13 cellular contexts compared by ENCODE assay signal in the genomic region with DNA sequence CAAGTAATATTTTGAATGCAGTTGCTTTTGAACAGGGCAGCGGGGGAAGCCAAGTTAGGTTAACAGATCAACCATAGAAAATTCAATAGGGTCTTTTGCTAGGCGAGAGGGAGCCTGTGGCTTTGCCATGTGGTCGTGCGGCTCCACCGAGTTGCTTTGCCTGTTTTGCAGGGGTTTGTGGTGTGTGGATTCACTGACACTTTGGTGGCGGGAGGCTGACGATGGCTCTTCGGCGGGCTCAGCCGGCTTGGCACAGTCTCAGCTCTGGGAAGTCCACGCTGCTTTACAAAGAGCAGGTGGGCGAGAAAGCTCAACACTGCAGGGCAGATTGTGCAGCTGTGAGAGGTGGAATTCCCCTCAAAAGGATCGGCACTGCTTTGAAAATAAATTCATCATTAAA.
DNase-seq lines count a peak whose midpoint lies in the region; ATAC-seq, FAIRE-seq and TF ChIP-seq lines count a peak whose summit lies in the region.
"Had no signal": no experiment of that assay in that cellular context is flagged by ENCODE, and none has a peak within 500 bp of the region (broad histone marks: within the 10 kb centered on the region; RNA-seq: fewer than 3 reads in every experiment).

No MANE protein-coding gene starts in this region.

- 67 to 77% (median 71%) methylated on average over 13 of the region's 13 CpGs for WGBS in heart left ventricle, 4 donors

- no peaks in the 10 kb centered on the region for H3F3A ChIP-seq in GM23338 (replicated peaks; ENCODE audit: low read depth)

- H2AFZ ChIP-seq in GM23338, result peak overlapping the region; percentile 94; the same call in 1 of the 2 replicates

- H3K9me2 ChIP-seq in GM23338 (ENCODE audit: insufficient read depth), result no peaks in the 10 kb centered on the region

- H3K27me3 Mint-ChIP-seq in GM23338 (ENCODE audit: insufficient read depth, low read depth, poor library complexity) (no peaks in the 10 kb centered on the region), T-helper 17 cell (peaks cover 13% of the 10 kb centered on the region)
- H3K27me3 Mint-ChIP-seq in activated naive CD8-positive, alpha-beta T cell treated with anti-CD3 and anti-CD28 coated beads for 36 hours, result peaks cover 10% of the 10 kb centered on the region

- no peaks in the 10 kb centered on the region for H4K20me1 ChIP-seq in GM23338 (replicated peaks; ENCODE audit: insufficient read depth)
- H4K20me1 ChIP-seq: BLaER1 had no signal

- TF ChIP-seq POLR2A in GM12891 (IDR thresholded peaks at IDR 0.05; ENCODE audit: low read depth, low read length) (no peak), heart left ventricle (IDR thresholded peaks at IDR 0.05) (no peak)

- H3K36me3 Mint-ChIP-seq in GM23338 (ENCODE audit: low read depth) (no peaks in the 10 kb centered on the region), T-helper 17 cell (ENCODE audit: low read depth) (no peaks in the 10 kb centered on the region)
- no peaks in the 10 kb centered on the region for H3K36me3 Mint-ChIP-seq in activated naive CD8-positive, alpha-beta T cell treated with anti-CD3 and anti-CD28 coated beads for 36 hours

- no peaks in the 10 kb centered on the region for H3K9me3 ChIP-seq in T-helper 17 cell (ENCODE audit: control insufficient read depth, low read length, poor library complexity, severe bottlenecking)
- no peaks in the 10 kb centered on the region for H3K9me3 ChIP-seq in heart left ventricle
- H3K9me3 ChIP-seq: BLaER1, sigmoid colon had no signal

- H3K4me1 ChIP-seq in GM23338 (ENCODE audit: insufficient read depth) (peaks cover 4% of the 10 kb centered on the region; the same call in 1 of the 2 replicates), heart left ventricle (no peaks in the 10 kb centered on the region)
- H3K4me1 ChIP-seq: sigmoid colon had no signal

- no peaks in the 10 kb centered on the region for H3K79me2 ChIP-seq in GM23338 (replicated peaks; ENCODE audit: insufficient read depth)

- H3K4me1 Mint-ChIP-seq in GM23338 (peaks cover 11% of the 10 kb centered on the region), T-helper 17 cell (peaks cover 19% of the 10 kb centered on the region)
- peaks cover 43% of the 10 kb centered on the region for H3K4me1 Mint-ChIP-seq in activated naive CD8-positive, alpha-beta T cell treated with anti-CD3 and anti-CD28 coated beads for 36 hours

- ATAC-seq in GM23338, result peak; percentile 68
- ATAC-seq in T-helper 17 cell, result peak; percentile 32
- no peak for ATAC-seq in heart left ventricle
- no peak for ATAC-seq in GM21381 (IDR thresholded peaks at IDR 0.05; ENCODE audit: unreplicated experiment)

- no peak overlapping the region for H3K4me2 ChIP-seq in GM23338
- H3K4me2 ChIP-seq: BLaER1 had no signal

- H3K36me3 ChIP-seq in GM23338 (ENCODE audit: insufficient read depth), result no peaks in the 10 kb centered on the region
- H3K36me3 ChIP-seq in heart left ventricle, result no peaks in the 10 kb centered on the region
- H3K36me3 ChIP-seq: BLaER1, sigmoid colon had no signal

- no peak for TF ChIP-seq CTCF in GM23338 (conservative IDR thresholded peaks at IDR 0.05; ENCODE audit: low read depth in 2 of 2)
- TF ChIP-seq CTCF in heart left ventricle (IDR thresholded peaks at IDR 0.05), result no peak

- no peak for FAIRE-seq in GM12891 (lab: Jason Lieb, UNC)
- FAIRE-seq: GM19239 had no signal

- no peak overlapping the region for H3K4me3 ChIP-seq in GM23338
- no peak overlapping the region for H3K4me3 ChIP-seq in heart left ventricle
- H3K4me3 ChIP-seq: BLaER1, sigmoid colon had no signal

- H3K9me3 Mint-ChIP-seq in GM23338, result no peaks in the 10 kb centered on the region
- H3K9me3 Mint-ChIP-seq in activated naive CD8-positive, alpha-beta T cell treated with anti-CD3 and anti-CD28 coated beads for 36 hours, result no peaks in the 10 kb centered on the region

- no peaks in the 10 kb centered on the region for H3K27me3 ChIP-seq in GM23338 (ENCODE audit: insufficient read depth)
- H3K27me3 ChIP-seq in heart left ventricle, result peaks cover 0 to 20% (median 0%) of the 10 kb centered on the region in 9 donors
- H3K27me3 ChIP-seq: BLaER1, sigmoid colon had no signal

- H3K27ac Mint-ChIP-seq in GM23338, result no peak overlapping the region
- no peak overlapping the region for H3K27ac Mint-ChIP-seq in T-helper 17 cell
- peak overlapping the region; percentile 77 for H3K27ac Mint-ChIP-seq in activated naive CD8-positive, alpha-beta T cell treated with anti-CD3 and anti-CD28 coated beads for 36 hours

- H3K27ac ChIP-seq in GM23338 (ENCODE audit: low read depth), result no peak overlapping the region
- no peak overlapping the region for H3K27ac ChIP-seq in heart left ventricle
- H3K27ac ChIP-seq: BLaER1, sigmoid colon had no signal

- intact Hi-C loops in heart left ventricle (cut with DNase I), result no loop called here

- DNase-seq in GM23338 (ENCODE audit: low spot score) (no peak), T-helper 17 cell (no peak), GM12891 (ENCODE audit: insufficient read length, low spot score) (no peak), iPS-NIHi7 (ENCODE audit: extremely low spot score) (no peak), heart left ventricle (no peak)
- peak; percentile 70 for DNase-seq in activated naive CD8-positive, alpha-beta T cell treated with anti-CD3 and anti-CD28 coated beads for 36 hours
- peak; percentile 46 for DNase-seq in stimulated activated CD4-positive, alpha-beta T cell treated with anti-CD3 and anti-CD28 coated beads, Interleukin-15, amount 100 ng/mL, for 24 hours
- DNase-seq: mesenchymal stem cell; NK-92 treated with Interleukin-12 subunit alpha and Interleukin-12 subunit beta, amount 100 ng/mL, for 24 hours; sigmoid colon had no signal

- no peak overlapping the region for H3K4me3 Mint-ChIP-seq in GM23338
- H3K4me3 Mint-ChIP-seq in T-helper 17 cell, result no peak overlapping the region
- peak overlapping the region; percentile 72 for H3K4me3 Mint-ChIP-seq in activated naive CD8-positive, alpha-beta T cell treated with anti-CD3 and anti-CD28 coated beads for 36 hours

TF ChIP-seq in GM23338, 12 proteins besides CTCF, POLR2A, EP300 and RAD21 (continues in another document):
- TF ChIP-seq, protein P1, sequence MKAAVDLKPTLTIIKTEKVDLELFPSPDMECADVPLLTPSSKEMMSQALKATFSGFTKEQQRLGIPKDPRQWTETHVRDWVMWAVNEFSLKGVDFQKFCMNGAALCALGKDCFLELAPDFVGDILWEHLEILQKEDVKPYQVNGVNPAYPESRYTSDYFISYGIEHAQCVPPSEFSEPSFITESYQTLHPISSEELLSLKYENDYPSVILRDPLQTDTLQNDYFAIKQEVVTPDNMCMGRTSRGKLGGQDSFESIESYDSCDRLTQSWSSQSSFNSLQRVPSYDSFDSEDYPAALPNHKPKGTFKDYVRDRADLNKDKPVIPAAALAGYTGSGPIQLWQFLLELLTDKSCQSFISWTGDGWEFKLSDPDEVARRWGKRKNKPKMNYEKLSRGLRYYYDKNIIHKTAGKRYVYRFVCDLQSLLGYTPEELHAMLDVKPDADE (IDR thresholded peaks at IDR 0.05), result no peak
- TF ChIP-seq CREB1 (CRISPR knock-in tag; IDR thresholded peaks at IDR 0.05; ENCODE audit: low read depth), result no peak
- no peak for TF ChIP-seq STAT1 (IDR thresholded peaks at IDR 0.05; ENCODE audit: unreplicated experiment)
- TF ChIP-seq ZNF114 (CRISPR knock-in tag; IDR thresholded peaks at IDR 0.05), result no peak
- TF ChIP-seq EZH2phosphoT487 (IDR thresholded peaks at IDR 0.05; ENCODE audit: unreplicated experiment), result no peak

TF ChIP-seq in GM12891, 5 proteins besides CTCF, POLR2A, EP300 and RAD21:
- TF ChIP-seq POLR2AphosphoS5 (IDR thresholded peaks at IDR 0.05; ENCODE audit: low read depth, low read length) (no peak), PAX5 (IDR thresholded peaks at IDR 0.05; ENCODE audit: insufficient read depth, low read length, severe bottlenecking) (no peak), POU2F2 (IDR thresholded peaks at IDR 0.05; ENCODE audit: low read depth, low read length) (no peak), TAF1 (IDR thresholded peaks at IDR 0.05; ENCODE audit: low read depth, low read length) (no peak), SPI1 (IDR thresholded peaks at IDR 0.05; ENCODE audit: low read depth, low read length) (no peak)
TF ChIP-seq in GM12891: peak in this region for 0.

Comparison
In these comparisons a context has a peak if more than half of its experiments do, and no peak if none do; other contexts are left out.
1. ATAC-seq: peak in GM23338 (single experiment) and T-helper 17 cell (single experiment); none in heart left ventricle (0 of 4) and GM21381 (single experiment).
2. DNase-seq: peak in activated naive CD8-positive, alpha-beta T cell treated with anti-CD3 and anti-CD28 coated beads for 36 hours (single experiment) and stimulated activated CD4-positive, alpha-beta T cell treated with anti-CD3 and anti-CD28 coated beads, Interleukin-15, amount 100 ng/mL, for 24 hours (single experiment); none in GM23338 (single experiment), T-helper 17 cell (0 of 3), GM12891 (single experiment), iPS-NIHi7 (single experiment) and heart left ventricle (0 of 5).